Comparison of ENCODE assay signal across 11 cellular contexts in genomic region chr15:39270976-39271375, GRCh38.
DNase-seq lines count a peak whose midpoint lies in the region; TF ChIP-seq lines count a peak whose summit lies in the region.
"Had no signal": no experiment of that assay in that cellular context is flagged by ENCODE, and none has a peak within 500 bp of the region (broad histone marks: within the 10 kb centered on the region; RNA-seq: fewer than 3 reads in every experiment).

No MANE protein-coding gene starts in this region.

- H3F3A ChIP-seq in smooth muscle cell (ENCODE audit: low read depth), result no peaks in the 10 kb centered on the region

- no peaks in the 10 kb centered on the region for H4K20me1 ChIP-seq in smooth muscle cell (ENCODE audit: low read depth)

- H3K9me3 ChIP-seq in SJSA1 (replicated peaks), result no peaks in the 10 kb centered on the region
- H3K9me3 ChIP-seq in smooth muscle cell (replicated peaks; ENCODE audit: low read depth), result no peaks in the 10 kb centered on the region
- no peaks in the 10 kb centered on the region for H3K9me3 ChIP-seq in left ventricle myocardium inferior (replicated peaks)

- peak overlapping the region; percentile 17 for H3K4me2 ChIP-seq in smooth muscle cell

- H3K27ac Mint-ChIP-seq in activated T-cell treated with anti-CD3 and anti-CD28 coated beads, Interleukin-2, amount 50 U/mL, for 24 hours, result no peak overlapping the region
- H3K27ac Mint-ChIP-seq: activated naive CD4-positive, alpha-beta T cell treated with anti-CD3 and anti-CD28 coated beads, Interleukin-2, amount 10 ng/mL, durations not matched to agents 7 days and 5 days; natural killer cell had no signal

- H3K9me3 Mint-ChIP-seq in activated T-cell treated with anti-CD3 and anti-CD28 coated beads, Interleukin-2, amount 50 U/mL, for 24 hours, result no peaks in the 10 kb centered on the region
- H3K9me3 Mint-ChIP-seq: activated naive CD4-positive, alpha-beta T cell treated with anti-CD3 and anti-CD28 coated beads, Interleukin-2, amount 10 ng/mL, durations not matched to agents 7 days and 5 days; natural killer cell had no signal

- no peak overlapping the region for H2AFZ ChIP-seq in smooth muscle cell (ENCODE audit: low read depth)

- no peaks in the 10 kb centered on the region for H3K27me3 ChIP-seq in SJSA1 (replicated peaks)
- no peaks in the 10 kb centered on the region for H3K27me3 ChIP-seq in smooth muscle cell (ENCODE audit: low read depth)
- no peaks in the 10 kb centered on the region for H3K27me3 ChIP-seq in left ventricle myocardium inferior (ENCODE audit: low read depth)

- no peak for TF ChIP-seq CTCF in smooth muscle cell (IDR thresholded peaks at IDR 0.05; ENCODE audit: borderline replicate concordance, insufficient read depth, poor library complexity, severe bottlenecking)
- no peak for TF ChIP-seq CTCF in left ventricle myocardium inferior (IDR thresholded peaks at IDR 0.05; ENCODE audit: borderline replicate concordance)

- no peaks in the 10 kb centered on the region for H3K27me3 Mint-ChIP-seq in activated T-cell treated with anti-CD3 and anti-CD28 coated beads, Interleukin-2, amount 50 U/mL, for 24 hours
- H3K27me3 Mint-ChIP-seq: activated naive CD4-positive, alpha-beta T cell treated with anti-CD3 and anti-CD28 coated beads, Interleukin-2, amount 10 ng/mL, durations not matched to agents 7 days and 5 days had no signal

- H3K4me3 Mint-ChIP-seq in activated T-cell treated with anti-CD3 and anti-CD28 coated beads, Interleukin-2, amount 50 U/mL, for 24 hours, result no peak overlapping the region
- H3K4me3 Mint-ChIP-seq: activated naive CD4-positive, alpha-beta T cell treated with anti-CD3 and anti-CD28 coated beads, Interleukin-2, amount 10 ng/mL, durations not matched to agents 7 days and 5 days; natural killer cell had no signal

- H3K27ac ChIP-seq in SJSA1, result peak overlapping the region; percentile 84
- H3K27ac ChIP-seq in smooth muscle cell (ENCODE audit: low read depth), result peak overlapping the region; percentile 83
- no peak overlapping the region for H3K27ac ChIP-seq in left ventricle myocardium inferior (replicated peaks)

- H3K36me3 Mint-ChIP-seq in activated T-cell treated with anti-CD3 and anti-CD28 coated beads, Interleukin-2, amount 50 U/mL, for 24 hours (ENCODE audit: low read depth), result no peaks in the 10 kb centered on the region
- H3K36me3 Mint-ChIP-seq: activated naive CD4-positive, alpha-beta T cell treated with anti-CD3 and anti-CD28 coated beads, Interleukin-2, amount 10 ng/mL, durations not matched to agents 7 days and 5 days; natural killer cell had no signal

- H3K4me3 ChIP-seq in SJSA1 (no peak overlapping the region), smooth muscle cell (no peak overlapping the region), left ventricle myocardium inferior (no peak overlapping the region)

- 29% methylated on average over 7 of the region's 7 CpGs for WGBS in smooth muscle cell (ENCODE audit: low lambda C conversion rate)

- H3K4me1 Mint-ChIP-seq in activated T-cell treated with anti-CD3 and anti-CD28 coated beads, Interleukin-2, amount 50 U/mL, for 24 hours (ENCODE audit: low read depth), result no peaks in the 10 kb centered on the region
- H3K4me1 Mint-ChIP-seq: activated naive CD4-positive, alpha-beta T cell treated with anti-CD3 and anti-CD28 coated beads, Interleukin-2, amount 10 ng/mL, durations not matched to agents 7 days and 5 days; natural killer cell had no signal

- H3K4me1 ChIP-seq in SJSA1 (replicated peaks) (peaks cover 69% of the 10 kb centered on the region), smooth muscle cell (ENCODE audit: low read depth) (no peaks in the 10 kb centered on the region), left ventricle myocardium inferior (peaks cover 6% of the 10 kb centered on the region)

- H3K36me3 ChIP-seq in SJSA1, result no peaks in the 10 kb centered on the region
- H3K36me3 ChIP-seq in smooth muscle cell (ENCODE audit: low read depth), result no peaks in the 10 kb centered on the region
- no peaks in the 10 kb centered on the region for H3K36me3 ChIP-seq in left ventricle myocardium inferior

- DNase-seq in GM04504 (ENCODE audit: low read depth) (peak; percentile 95), SJSA1 (ENCODE audit: low read depth in 1 of 2, low spot score in 2 of 2) (peak; percentile 75 to 82), fibroblast of peridontal ligament (ENCODE audit: extremely low read depth) (peak; percentile 93), smooth muscle cell (lab: John Stamatoyannopoulos, UW; ENCODE audit: unreplicated experiment) (no peak), left ventricle myocardium inferior (no peak), NCI-H748 treated with DMSO at 0.1 percent for 48 hours (lab: John Stamatoyannopoulos, UW) (no peak)
- no peak for DNase-seq in activated T-cell treated with anti-CD3 and anti-CD28 coated beads, Interleukin-2, amount 50 U/mL, for 24 hours
- DNase-seq: activated naive CD4-positive, alpha-beta T cell treated with anti-CD3 and anti-CD28 coated beads, Interleukin-2, amount 10 ng/mL, durations not matched to agents 7 days and 5 days; natural killer cell; NCI-H1092 treated with DMSO at 0.1 percent for 48 hours; NCI-H510A had no signal

- no peaks in the 10 kb centered on the region for H3K79me2 ChIP-seq in smooth muscle cell (ENCODE audit: low read depth)

- intact Hi-C loops in left ventricle myocardium inferior (cut with micrococcal nuclease), result no loop called here

- H3K9ac ChIP-seq in smooth muscle cell (ENCODE audit: low read depth), result no peak overlapping the region

Comparison
In these comparisons a context has a peak if more than half of its experiments do, and no peak if none do; other contexts are left out.
1. DNase-seq: peak in GM04504 (single experiment), SJSA1 (2 of 2) and fibroblast of peridontal ligament (single experiment); none in smooth muscle cell (single experiment), left ventricle myocardium inferior (single experiment), activated T-cell treated with anti-CD3 and anti-CD28 coated beads, Interleukin-2, amount 50 U/mL, for 24 hours (single experiment) and NCI-H748 treated with DMSO at 0.1 percent for 48 hours (single experiment).